In genomic region chr4:187258651-187259401, GRCh38 we compare ENCODE assay signal across 14 cellular contexts.
"Had no signal": no experiment of that assay in that cellular context is flagged by ENCODE, and none has a peak within 500 bp of the region (broad histone marks: within the 10 kb centered on the region; RNA-seq: fewer than 3 reads in every experiment).

No MANE protein-coding gene starts in this region.

- H3K4me3 ChIP-seq: adrenal gland, coronary artery, stomach, thoracic aorta had no signal

- H3K4me1 Mint-ChIP-seq: naive B cell had no signal

- H3K36me3 Mint-ChIP-seq: naive B cell had no signal

- H3K27ac Mint-ChIP-seq: activated T-helper 2 cell treated with anti-CD3 and anti-CD28 coated beads, Interferon-gamma antibody, Interleukin-2, Interleukin-4, amounts not matched to agents 10 μg/mL and 5 μg/mL and 100 μg/mL, durations not matched to agents 14 hours and 24 hours and 36 hours had no signal

- DNase-seq: activated naive CD4-positive, alpha-beta T cell treated with anti-CD3 and anti-CD28 coated beads, Interleukin-2, amount 50 U/mL, for 16 hours; adrenal gland; effector CD4-positive, alpha-beta T cell; foreskin melanocyte; head of caudate nucleus; kidney glomerular epithelial cell; naive B cell; stimulated activated CD4-positive, alpha-beta T cell treated with anti-CD3 and anti-CD28 coated beads, Interleukin-4, amount 100 ng/mL, for 4 hours; stomach had no signal

- H3K27me3 Mint-ChIP-seq: naive B cell had no signal

- H3K4me1 ChIP-seq: adrenal gland, stomach had no signal

- ATAC-seq: activated CD4-positive, CD25-positive, alpha-beta regulatory T cell treated with anti-CD3 and anti-CD28 coated beads, Interleukin-2, amount 50 U/mL, for 24 hours had no signal

- H3K36me3 ChIP-seq: adrenal gland, neutrophil, stomach, thoracic aorta had no signal

- H3K4me3 Mint-ChIP-seq: naive B cell had no signal

- H3K27ac ChIP-seq: adrenal gland, coronary artery, neutrophil, stomach, thoracic aorta had no signal

- H3K27me3 ChIP-seq: adrenal gland, neutrophil, stomach had no signal
